In genomic region chr3:114874447-114874846, GRCh38 we compare ENCODE assay signal across 23 cellular contexts.
DNase-seq lines count a peak whose midpoint lies in the region; ATAC-seq and TF ChIP-seq lines count a peak whose summit lies in the region.
"Had no signal": no experiment of that assay in that cellular context is flagged by ENCODE, and none has a peak within 500 bp of the region (broad histone marks: within the 10 kb centered on the region; RNA-seq: fewer than 3 reads in every experiment).

No MANE protein-coding gene starts in this region.

- CTCF ChIA-PET in Calu3 (lab: Charles Lee) = no interaction called here

- no peak for TF ChIP-seq CTCF in left ventricle myocardium inferior (IDR thresholded peaks at IDR 0.05; ENCODE audit: borderline replicate concordance)
- TF ChIP-seq CTCF in nephron (IDR thresholded peaks at IDR 0.05; ENCODE audit: unreplicated experiment in 3 of 3) = no peak
- TF ChIP-seq CTCF in upper lobe of right lung (IDR thresholded peaks at IDR 0.05) = no peak
- no peak for TF ChIP-seq CTCF in Calu3 (IDR thresholded peaks at IDR 0.05; ENCODE audit: unreplicated experiment)

- intact Hi-C loops in left ventricle myocardium inferior (cut with micrococcal nuclease) (no loop called here), upper lobe of right lung (cut with DNase I) (no loop called here), Calu3 (cut with micrococcal nuclease; ENCODE audit: unreplicated experiment) (no loop called here)

- H3K27ac Mint-ChIP-seq in nephron = peak overlapping the region in 2 of 3 experiments; percentile 9 to 14
- no peak overlapping the region for H3K27ac Mint-ChIP-seq in Calu3 (ENCODE audit: unreplicated experiment)
- H3K27ac Mint-ChIP-seq: stimulated activated memory B cell treated with anti-CD40 and anti-IgM and Interleukin-4, amounts not matched to agents 10 μg/mL and 1 μg/mL and 100 μg/mL, for 72 hours had no signal

- ATAC-seq in upper lobe of right lung (peak; percentile 52), HG02870 (IDR thresholded peaks at IDR 0.05; ENCODE audit: unreplicated experiment) (no peak)
- ATAC-seq: stimulated activated memory B cell treated with anti-CD40 and anti-IgM and Interleukin-4, amounts not matched to agents 10 μg/mL and 1 μg/mL and 100 μg/mL, for 72 hours had no signal

- H3K9me3 ChIP-seq in left ventricle myocardium inferior (replicated peaks) = no peaks in the 10 kb centered on the region
- H3K9me3 ChIP-seq in upper lobe of right lung = no peaks in the 10 kb centered on the region
- H3K9me3 ChIP-seq: tibial nerve had no signal

- peak; percentile 12 for DNase-seq in NCI-H1436 (lab: John Stamatoyannopoulos, UW)
- DNase-seq in NCI-H1436 treated with DMSO at 0.1 percent for 48 hours (lab: John Stamatoyannopoulos, UW) = no peak
- no peak for DNase-seq in left ventricle myocardium inferior
- DNase-seq in upper lobe of right lung = no peak
- no peak for DNase-seq in SW 1271 (lab: John Stamatoyannopoulos, UW)
- no peak for DNase-seq in Calu3
- DNase-seq: 8988T; activated CD4-positive, alpha-beta T cell treated with anti-CD3 and anti-CD28 coated beads, Interleukin-2, amount 50 U/mL, for 48 hours; activated naive CD4-positive, alpha-beta T cell; amniotic stem cell; EL; GM23248; Karpas-422; mesendoderm; NCI-H1048; NCI-H526 treated with DMSO at 0.1 percent for 48 hours; retina; SHP77 treated with DMSO at 0.1 percent for 48 hours had no signal

- H3K36me3 Mint-ChIP-seq in nephron (ENCODE audit: low read depth) = no peaks in the 10 kb centered on the region
- H3K36me3 Mint-ChIP-seq in Calu3 (ENCODE audit: insufficient read depth, unreplicated experiment) = no peaks in the 10 kb centered on the region

- no peaks in the 10 kb centered on the region for H3K9me3 Mint-ChIP-seq in nephron
- H3K9me3 Mint-ChIP-seq in Calu3 (ENCODE audit: low read depth, unreplicated experiment) = no peaks in the 10 kb centered on the region
- H3K9me3 Mint-ChIP-seq: neural crest cell; stimulated activated memory B cell treated with anti-CD40 and anti-IgM and Interleukin-4, amounts not matched to agents 10 μg/mL and 1 μg/mL and 100 μg/mL, for 72 hours had no signal

- peaks cover 57% of the 10 kb centered on the region for H3K4me1 ChIP-seq in left ventricle myocardium inferior
- H3K4me1 ChIP-seq in upper lobe of right lung = peaks cover 12% of the 10 kb centered on the region

- H3K27me3 Mint-ChIP-seq in nephron (ENCODE audit: low read depth) (no peaks in the 10 kb centered on the region), Calu3 (ENCODE audit: unreplicated experiment) (no peaks in the 10 kb centered on the region)
- H3K27me3 Mint-ChIP-seq: stimulated activated memory B cell treated with anti-CD40 and anti-IgM and Interleukin-4, amounts not matched to agents 10 μg/mL and 1 μg/mL and 100 μg/mL, for 72 hours had no signal

- no peaks in the 10 kb centered on the region for H3K36me3 ChIP-seq in left ventricle myocardium inferior
- no peaks in the 10 kb centered on the region for H3K36me3 ChIP-seq in upper lobe of right lung
- H3K36me3 ChIP-seq: tibial nerve had no signal

- H3K27ac ChIP-seq in left ventricle myocardium inferior (replicated peaks) = peak overlapping the region; percentile 54
- H3K27ac ChIP-seq in upper lobe of right lung = no peak overlapping the region
- H3K27ac ChIP-seq: GM23248, tibial nerve had no signal

- H3K4me1 Mint-ChIP-seq in nephron (peaks cover 18% of the 10 kb centered on the region), Calu3 (ENCODE audit: low read depth, unreplicated experiment) (no peaks in the 10 kb centered on the region)

- BruUV-seq in Calu3 (replicated peaks; lab: Mats Ljungman, UMichigan) = no TSS peak

- no peak overlapping the region for H3K4me3 ChIP-seq in left ventricle myocardium inferior
- no peak overlapping the region for H3K4me3 ChIP-seq in upper lobe of right lung
- H3K4me3 ChIP-seq: GM23248, tibial nerve had no signal

- H3K4me3 Mint-ChIP-seq in nephron = no peak overlapping the region
- H3K4me3 Mint-ChIP-seq in Calu3 (ENCODE audit: low read depth, unreplicated experiment) = no peak overlapping the region
- H3K4me3 Mint-ChIP-seq: neural crest cell; stimulated activated memory B cell treated with anti-CD40 and anti-IgM and Interleukin-4, amounts not matched to agents 10 μg/mL and 1 μg/mL and 100 μg/mL, for 72 hours had no signal

- H3K27me3 ChIP-seq in left ventricle myocardium inferior (ENCODE audit: low read depth) (no peaks in the 10 kb centered on the region), upper lobe of right lung (no peaks in the 10 kb centered on the region)
- H3K27me3 ChIP-seq: tibial nerve had no signal
